ENCODE assay signal across 21 cellular contexts in the genomic region with DNA sequence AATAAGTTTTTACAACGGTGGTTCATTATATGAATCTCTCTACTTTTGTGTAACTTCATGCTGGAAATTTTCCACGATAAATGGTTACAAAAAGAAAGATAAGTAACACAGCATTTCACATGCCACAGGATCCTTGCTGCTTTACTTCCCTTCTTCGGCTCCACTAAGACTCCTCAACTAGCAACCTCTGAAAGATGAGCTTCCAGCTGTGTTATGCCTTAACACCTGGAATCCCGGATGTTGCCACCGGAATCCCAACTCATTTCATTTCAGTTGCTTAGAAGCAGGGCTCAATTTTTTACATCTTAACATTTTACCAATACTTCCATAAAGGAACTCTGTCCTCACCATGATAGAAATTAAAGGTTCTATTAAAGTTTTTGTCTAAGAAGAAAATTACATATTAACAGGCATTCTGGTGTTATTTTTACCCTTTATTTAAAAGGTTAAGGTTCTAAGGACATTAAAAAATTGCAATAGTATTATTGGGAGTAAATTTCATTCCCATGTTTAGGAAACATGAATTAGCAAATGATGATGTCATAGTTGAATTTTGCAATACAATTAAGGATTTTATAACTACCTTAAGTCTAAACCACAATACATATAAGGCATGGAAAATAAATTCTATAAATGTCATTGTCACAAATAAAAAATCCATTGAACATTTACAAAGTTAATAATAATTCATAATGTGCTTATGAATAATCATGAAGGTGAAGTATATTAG. TPM values are rescaled to one million over a fixed set of nuclear protein-coding genes. Genes with fewer than 3 reads are reported as not detected.
"Had no signal": no experiment of that assay in that cellular context is flagged by ENCODE, and none has a peak within 500 bp of the region (broad histone marks: within the 10 kb centered on the region; RNA-seq: fewer than 3 reads in every experiment).

No MANE protein-coding gene starts in this region.

- H3K27ac Mint-ChIP-seq: natural killer cell had no signal

- H3K4me1 ChIP-seq: body of pancreas, left ventricle myocardium inferior, prostate gland, transverse colon, uterus had no signal

- H3K4me3 Mint-ChIP-seq: activated CD4-positive, alpha-beta memory T cell treated with anti-CD3 and anti-CD28 coated beads for 36 hours; natural killer cell had no signal

- H3K27me3 ChIP-seq: body of pancreas, cardiac muscle cell, ovary, spleen, transverse colon, uterus had no signal

- H3K36me3 ChIP-seq: cardiac muscle cell, left ventricle myocardium inferior, ovary, prostate gland, spleen, transverse colon, uterus had no signal

- H3K9me3 ChIP-seq: body of pancreas, left ventricle myocardium inferior, ovary, prostate gland, spleen, transverse colon, uterus had no signal

- DNase-seq: activated CD4-positive, alpha-beta memory T cell treated with anti-CD3 and anti-CD28 coated beads for 36 hours; activated CD4-positive, alpha-beta T cell treated with anti-CD3 and anti-CD28 coated beads for 48 hours; activated effector memory CD4-positive, alpha-beta T cell treated with Interleukin-2 at 50 U/mL for 16 hours; activated naive CD4-positive, alpha-beta T cell treated with anti-CD3 and anti-CD28 coated beads, Interleukin-2, amount 50 U/mL, for 16 hours; activated T-cell treated with anti-CD3 and anti-CD28 coated beads, Interleukin-2, amount 50 U/mL, for 48 hours; anterior cingulate cortex; body of pancreas; erythroblast; foreskin melanocyte; left ventricle myocardium inferior; midbrain; natural killer cell; ovary; spleen; stimulated activated CD4-positive, alpha-beta T cell treated with anti-CD3 and anti-CD28 coated beads, Interleukin-4, amount 100 ng/mL, for 1 hour; stimulated activated naive CD8-positive, alpha-beta T cell treated with anti-CD3 and anti-CD28 coated beads, Interleukin-15, Interleukin-2, amounts not matched to agents 100 U/mL and 50 U/mL, for 24 hours; T1000; transverse colon; uterus had no signal

- H3K36me3 Mint-ChIP-seq: natural killer cell had no signal

- H3K27ac ChIP-seq: body of pancreas, cardiac muscle cell, left ventricle myocardium inferior, ovary, prostate gland, transverse colon, uterus had no signal

- H3K4me3 ChIP-seq: body of pancreas, cardiac muscle cell, left ventricle myocardium inferior, ovary, prostate gland, spleen, transverse colon, uterus had no signal

- H3K4me1 Mint-ChIP-seq: natural killer cell had no signal

- ATAC-seq: body of pancreas; natural killer cell; stimulated activated naive CD8-positive, alpha-beta T cell treated with anti-CD3 and anti-CD28 coated beads, Interleukin-15, Interleukin-2, amounts not matched to agents 100 U/mL and 50 U/mL, for 24 hours had no signal

- H3K9me3 Mint-ChIP-seq: activated CD4-positive, alpha-beta memory T cell treated with anti-CD3 and anti-CD28 coated beads for 36 hours; natural killer cell had no signal

RNA-seq across cellular contexts. Expression of a gene that starts 57.1 kb away (rescaled TPM):
- total RNA-seq: cardiac muscle cell, prostate gland had no signal
- polyA plus RNA-seq: cardiac muscle cell had no signal
